Comparison of ENCODE assay signal across 23 cellular contexts in genomic region chr11:68321293-68322030, GRCh38. TPM values are rescaled to one million over a fixed set of nuclear protein-coding genes. Genes with fewer than 3 reads are reported as not detected.
DNase-seq lines count a peak whose midpoint lies in the region; ATAC-seq, FAIRE-seq and TF ChIP-seq lines count a peak whose summit lies in the region.
"Had no signal": no experiment of that assay in that cellular context is flagged by ENCODE, and none has a peak within 500 bp of the region (broad histone marks: within the 10 kb centered on the region; RNA-seq: fewer than 3 reads in every experiment).

No MANE protein-coding gene starts in this region.

- intact Hi-C loops in Caco-2 (cut with micrococcal nuclease; ENCODE audit: unreplicated experiment): no loop called here
- intact Hi-C loops in ascending aorta (cut with DNase I): no loop called here
- intact Hi-C loops in heart left ventricle (cut with DNase I): no loop called here
- intact Hi-C loops in psoas muscle (cut with DNase I): no loop called here
- intact Hi-C loops in posterior vena cava (cut with DNase I): no loop called here

- H3K36me3 Mint-ChIP-seq in Caco-2 (ENCODE audit: insufficient read depth, unreplicated experiment): peaks cover 37% of the 10 kb centered on the region
- H3K36me3 Mint-ChIP-seq: CD14-positive monocyte; natural killer cell treated with Interleukin-12 subunit alpha and Interleukin-12 subunit beta and Interleukin-15 and Interleukin-18, amount 100 ng/mL, for 72 hours; stimulated activated effector memory CD8-positive, alpha-beta T cell treated with anti-CD3 and anti-CD28 coated beads, Interleukin-12 subunit alpha, Interleukin-12 subunit beta, amount 100 ng/mL, for 72 hours had no signal

- H3K27me3 ChIP-seq in Caco-2 (replicated peaks; ENCODE audit: control insufficient read depth, insufficient read depth, low read length) (no peaks in the 10 kb centered on the region), ascending aorta (no peaks in the 10 kb centered on the region), heart left ventricle (no peaks in the 10 kb centered on the region), psoas muscle (ENCODE audit: insufficient read depth in 3 of 3, low read length in 2 of 3) (no peaks in the 10 kb centered on the region), mesendoderm (ENCODE audit: insufficient read depth, low read length, poor library complexity) (no peaks in the 10 kb centered on the region)
- H3K27me3 ChIP-seq: MG63, transverse colon had no signal

- peak overlapping the region; percentile 30 for H3K27ac Mint-ChIP-seq in Caco-2 (ENCODE audit: unreplicated experiment)
- H3K27ac Mint-ChIP-seq: memory B cell; natural killer cell treated with Interleukin-12 subunit alpha and Interleukin-12 subunit beta and Interleukin-15 and Interleukin-18, amount 100 ng/mL, for 72 hours; stimulated activated effector memory CD8-positive, alpha-beta T cell treated with anti-CD3 and anti-CD28 coated beads, Interleukin-12 subunit alpha, Interleukin-12 subunit beta, amount 100 ng/mL, for 72 hours had no signal

- H4K5ac ChIP-seq in mesendoderm (ENCODE audit: low read length): no peak overlapping the region

- H3K27ac ChIP-seq in ascending aorta (peak overlapping the region; percentile 74 to 76), heart left ventricle (peak overlapping the region in 11 of 12 donors; percentile 5 to 66 (median 58)), psoas muscle (no peak overlapping the region), mesendoderm (ENCODE audit: low read depth, low read length) (no peak overlapping the region)
- H3K27ac ChIP-seq: VCaP had no signal

- H3K9ac ChIP-seq in mesendoderm (ENCODE audit: low read length): no peak overlapping the region

- peaks cover 19% of the 10 kb centered on the region for H3K4me1 Mint-ChIP-seq in Caco-2 (ENCODE audit: low read depth, unreplicated experiment)
- H3K4me1 Mint-ChIP-seq: CD14-positive monocyte; stimulated activated effector memory CD8-positive, alpha-beta T cell treated with anti-CD3 and anti-CD28 coated beads, Interleukin-12 subunit alpha, Interleukin-12 subunit beta, amount 100 ng/mL, for 72 hours had no signal

- H3K79me2 ChIP-seq in mesendoderm (ENCODE audit: control insufficient read depth, insufficient read depth, low read length): peaks cover 30% of the 10 kb centered on the region

- H3K9me3 Mint-ChIP-seq in Caco-2 (ENCODE audit: unreplicated experiment): peaks cover 12% of the 10 kb centered on the region
- H3K9me3 Mint-ChIP-seq: CD14-positive monocyte; memory B cell; natural killer cell treated with Interleukin-12 subunit alpha and Interleukin-12 subunit beta and Interleukin-15 and Interleukin-18, amount 100 ng/mL, for 72 hours; stimulated activated effector memory CD8-positive, alpha-beta T cell treated with anti-CD3 and anti-CD28 coated beads, Interleukin-12 subunit alpha, Interleukin-12 subunit beta, amount 100 ng/mL, for 72 hours had no signal

- CTCF ChIA-PET in Caco-2 (lab: Charles Lee): interaction anchor here (1.0 to 1.9 kb wide), 2 partner anchors 21 to 23 kb away, joined by 3 to 8 read pairs; no protein-coding TSS in a partner anchor

- TF ChIP-seq CTCF in Caco-2 (IDR thresholded peaks at IDR 0.05; ENCODE audit: insufficient read depth in 1 of 2, low read depth in 1 of 2, low read length in 1 of 2, severe bottlenecking in 1 of 2, unreplicated experiment in 1 of 2) (no peak), ascending aorta (IDR thresholded peaks at IDR 0.05) (no peak), heart left ventricle (IDR thresholded peaks at IDR 0.05) (no peak), psoas muscle (IDR thresholded peaks at IDR 0.05) (no peak)

- FAIRE-seq in GM19239 (lab: Jason Lieb, UNC): no peak

- no peaks in the 10 kb centered on the region for H3K27me3 Mint-ChIP-seq in Caco-2 (ENCODE audit: insufficient read depth, unreplicated experiment)

- no peak overlapping the region for H2AK5ac ChIP-seq in mesendoderm (ENCODE audit: low read length)

- no peak overlapping the region for H3K4me3 Mint-ChIP-seq in Caco-2 (ENCODE audit: unreplicated experiment)
- H3K4me3 Mint-ChIP-seq: CD14-positive monocyte; memory B cell; natural killer cell treated with Interleukin-12 subunit alpha and Interleukin-12 subunit beta and Interleukin-15 and Interleukin-18, amount 100 ng/mL, for 72 hours; stimulated activated effector memory CD8-positive, alpha-beta T cell treated with anti-CD3 and anti-CD28 coated beads, Interleukin-12 subunit alpha, Interleukin-12 subunit beta, amount 100 ng/mL, for 72 hours had no signal

- ATAC-seq in heart left ventricle (peak; percentile 47 to 80 (median 68)), psoas muscle (peak; percentile 81 to 96 (median 91))
- ATAC-seq: natural killer cell treated with Interleukin-12 subunit alpha and Interleukin-12 subunit beta and Interleukin-15 and Interleukin-18, amount 100 ng/mL, for 72 hours; stimulated activated effector memory CD8-positive, alpha-beta T cell treated with anti-CD3 and anti-CD28 coated beads, Interleukin-12 subunit alpha, Interleukin-12 subunit beta, amount 100 ng/mL, for 72 hours had no signal

- no peak overlapping the region for H3K56ac ChIP-seq in mesendoderm (ENCODE audit: low read length)

- no peak overlapping the region for H2BK120ac ChIP-seq in mesendoderm (ENCODE audit: low read depth, low read length)

- H3K79me1 ChIP-seq in mesendoderm (ENCODE audit: low read length): peaks cover 17% of the 10 kb centered on the region

- H3K23ac ChIP-seq in mesendoderm (ENCODE audit: low read length): no peak overlapping the region

- DNase-seq in Caco-2: no peak
- no peak for DNase-seq in ascending aorta (ENCODE audit: low spot score in 2 of 2)
- peak in 1 of 5 donors; percentile 55 for DNase-seq in heart left ventricle
- DNase-seq in psoas muscle: peak in 1 of 2 donors; percentile 81
- no peak for DNase-seq in mesendoderm
- no peak for DNase-seq in GM19239 (ENCODE audit: insufficient read length, low spot score)
- DNase-seq in stimulated activated CD4-positive, alpha-beta T cell treated with anti-CD3 and anti-CD28 coated beads, Interleukin-2, amount 100 ng/mL, for 24 hours: no peak
- no peak for DNase-seq in posterior vena cava (ENCODE audit: low spot score)
- DNase-seq: activated CD4-positive, alpha-beta T cell treated with anti-CD3 and anti-CD28 coated beads, Interleukin-2, amount 50 U/mL, for 4 hours; activated naive CD4-positive, alpha-beta T cell; DMS153; MG63; NCI-H1694 treated with DMSO at 0.1 percent for 48 hours; NCI-H345; NK-92 treated with Interleukin-12 subunit alpha and Interleukin-12 subunit beta, amount 100 ng/mL, for 24 hours; T-helper 1 cell; transverse colon had no signal

- no peak overlapping the region for H2BK15ac ChIP-seq in mesendoderm (replicated peaks; ENCODE audit: low read depth)

- H3K36me3 ChIP-seq in Caco-2 (ENCODE audit: control insufficient read depth, insufficient read depth, low read length): no peaks in the 10 kb centered on the region; the same call in 1 of the 2 replicates
- no peaks in the 10 kb centered on the region for H3K36me3 ChIP-seq in ascending aorta
- no peaks in the 10 kb centered on the region for H3K36me3 ChIP-seq in heart left ventricle
- H3K36me3 ChIP-seq in psoas muscle (ENCODE audit: insufficient read depth in 1 of 2, low read depth in 1 of 2): no peaks in the 10 kb centered on the region
- H3K36me3 ChIP-seq in mesendoderm (ENCODE audit: control insufficient read depth, insufficient read depth, low read length): no peaks in the 10 kb centered on the region
- H3K36me3 ChIP-seq: MG63, transverse colon had no signal

- no peaks in the 10 kb centered on the region for H3K9me3 ChIP-seq in Caco-2
- no peaks in the 10 kb centered on the region for H3K9me3 ChIP-seq in ascending aorta
- no peaks in the 10 kb centered on the region for H3K9me3 ChIP-seq in heart left ventricle
- no peaks in the 10 kb centered on the region for H3K9me3 ChIP-seq in psoas muscle
- H3K9me3 ChIP-seq: MG63, transverse colon had no signal

- no peak overlapping the region for H3K18ac ChIP-seq in mesendoderm (ENCODE audit: low read length)

- POLR2A ChIA-PET in Caco-2 (lab: Charles Lee): interaction anchor here (1.0 kb wide), 1 partner anchor 23 kb away, joined by 3 read pairs; no protein-coding TSS in a partner anchor

- H4K8ac ChIP-seq in mesendoderm (ENCODE audit: low read depth, low read length): no peak overlapping the region

- H2BK5ac ChIP-seq in mesendoderm (ENCODE audit: low read length): no peak overlapping the region

- H3K4me2 ChIP-seq in mesendoderm (ENCODE audit: low read length): no peak overlapping the region

- H3K4me3 ChIP-seq in Caco-2 (ENCODE audit: low read depth, low read length) (no peak overlapping the region), ascending aorta (peak overlapping the region; percentile 10 to 29), heart left ventricle (no peak overlapping the region), psoas muscle (no peak overlapping the region), mesendoderm (ENCODE audit: low read length) (no peak overlapping the region)
- H3K4me3 ChIP-seq: coronary artery, MG63, transverse colon had no signal

- no peak overlapping the region for H3K4ac ChIP-seq in mesendoderm (ENCODE audit: low read depth, low read length)

- TF ChIP-seq POLR2A in heart left ventricle (IDR thresholded peaks at IDR 0.05): no peak

- 64 to 74% (median 72%) methylated on average over 16 of the region's 16 CpGs for WGBS in heart left ventricle, 4 donors
- WGBS in psoas muscle, 3 donors: 38 to 58% (median 43%) methylated on average over 16 of the region's 16 CpGs
- no CpG with 5 or more reads among the region's 16 CpGs for WGBS in mesendoderm (ENCODE audit: extremely low coverage, insufficient coverage, low lambda C conversion rate)

- no TSS peak for BruUV-seq in Caco-2 (replicated peaks; lab: Mats Ljungman, UMichigan)

- H3K4me1 ChIP-seq in Caco-2 (peaks cover 6% of the 10 kb centered on the region; the same call in 1 of the 2 replicates), ascending aorta (peaks cover 13 to 44% of the 10 kb centered on the region in 2 donors), heart left ventricle (peaks cover 6 to 67% (median 48%) of the 10 kb centered on the region in 12 donors), psoas muscle (peaks cover 33% of the 10 kb centered on the region), mesendoderm (ENCODE audit: control insufficient read depth, low read depth, low read length) (peaks cover 2% of the 10 kb centered on the region)

RNA-seq across cellular contexts. Expression of gene LRP5, which starts 9.1 kb away (rescaled TPM):
- 94.3 TPM in 2 replicates for total RNA-seq in Caco-2 (2022)
- total RNA-seq in ascending aorta: 130 TPM
- 10 to 100 TPM; 34.5 to 62.5 (median 39.8) TPM for total RNA-seq in heart left ventricle
- 10 to 100 TPM; 30.2 to 44.0 TPM for polyA plus RNA-seq in heart left ventricle
- total RNA-seq in psoas muscle: 10 to 100 TPM; 16.7 to 19.2 (median 17.9) TPM
- 1 to 10 TPM; 5.3 to 8.0 (median 6.5) TPM for polyA plus RNA-seq in psoas muscle
- polyA plus RNA-seq in mesendoderm (2013, experiment 1 of 2): 20.9 TPM
- polyA plus RNA-seq in mesendoderm (2013, experiment 2 of 2): 23.3 TPM
- total RNA-seq in posterior vena cava: 10 to 100 TPM; 46.2 to 48.5 TPM

RNA-seq across cellular contexts. Expression of gene C11orf24, which starts 49.7 kb away (rescaled TPM):
- total RNA-seq in Caco-2 (2022) (79.8 and 83.2 TPM in 2 replicates), ascending aorta (123 TPM), heart left ventricle (10 to 100 TPM; 17.6 to 47.1 (median 31.6) TPM), psoas muscle (10 to 100 TPM in 3 of 4 donors, 1 to 10 TPM in 1; 9.0 to 22.2 (median 19.1) TPM), posterior vena cava (10 to 100 TPM; 67.2 to 74.9 TPM)
- polyA plus RNA-seq in heart left ventricle (10 to 100 TPM; 33.6 to 60.5 TPM), psoas muscle (10 to 100 TPM; 12.3 to 49.8 (median 23.3) TPM)
- polyA plus RNA-seq in mesendoderm (2013, experiment 1 of 2): 60.1 TPM
- 61.6 TPM for polyA plus RNA-seq in mesendoderm (2013, experiment 2 of 2)

Comparison
In these comparisons a context has a peak if more than half of its experiments do, and no peak if none do; other contexts are left out.
1. H3K4me3 ChIP-seq: peak in ascending aorta (2 of 2); none in Caco-2 (single experiment), heart left ventricle (0 of 12), psoas muscle (single experiment) and mesendoderm (single experiment).
2. H3K27ac ChIP-seq: peak in ascending aorta (2 of 2) and heart left ventricle (11 of 12); none in psoas muscle (single experiment) and mesendoderm (single experiment).